ENCODE assay signal across 35 cellular contexts in genomic region chr11:12445001-12445400, GRCh38.
"Had no signal": no experiment of that assay in that cellular context is flagged by ENCODE, and none has a peak within 500 bp of the region (broad histone marks: within the 10 kb centered on the region; RNA-seq: fewer than 3 reads in every experiment).

No MANE protein-coding gene starts in this region.

- H3K4me1 Mint-ChIP-seq: activated B cell treated with CpG ODN at 0.5 μM for 24 hours; activated CD4-positive, alpha-beta T cell treated with anti-CD3 and anti-CD28 coated beads, Interleukin-2, amount 10 ng/mL, durations not matched to agents 24 days and 14 days; activated naive CD8-positive, alpha-beta T cell treated with anti-CD3 and anti-CD28 coated beads for 36 hours; activated T-helper 17 cell treated with anti-CD3 and anti-CD28 coated beads, Interleukin-2, amount 50 U/mL, for 72 hours had no signal

- H3K9me3 Mint-ChIP-seq: activated B cell treated with CpG ODN at 0.5 μM for 24 hours; activated CD4-positive, alpha-beta memory T cell treated with anti-CD3 and anti-CD28 coated beads for 36 hours; activated CD4-positive, alpha-beta T cell treated with anti-CD3 and anti-CD28 coated beads, Interleukin-2, amount 10 ng/mL, durations not matched to agents 24 days and 14 days; activated CD8-positive, alpha-beta T cell treated with anti-CD3 and anti-CD28 coated beads for 36 hours; activated naive CD4-positive, alpha-beta T cell treated with anti-CD3 and anti-CD28 coated beads for 36 hours; activated naive CD4-positive, alpha-beta T cell treated with anti-CD3 and anti-CD28 coated beads, Interleukin-2, amount 50 U/mL, for 72 hours; activated naive CD8-positive, alpha-beta T cell treated with anti-CD3 and anti-CD28 coated beads for 36 hours; activated T-cell treated with anti-CD3 and anti-CD28 coated beads, Interleukin-2, amount 50 U/mL, for 4 hours; activated T-helper 1 cell treated with anti-CD3 and anti-CD28 coated beads, Interleukin-12 subunit alpha, Interleukin-12 subunit beta, Interleukin-2, Interleukin-4 antibody, amounts not matched to agents 30 ng/mL and 10 ng/mL and 1 ng/mL, durations not matched to agents 14 hours and 24 hours and 36 hours; T-helper 1 cell treated with Interleukin-12 subunit alpha and Interleukin-12 subunit beta and Interleukin-4 antibody, amounts not matched to agents 30 μg/mL and 1 μg/mL, for 36 hours; T-helper 2 cell treated with Interferon-gamma antibody and Interleukin-4, amounts not matched to agents 5 μg/mL and 100 μg/mL, for 36 hours had no signal

- H3K27ac ChIP-seq: adrenal gland, body of pancreas, brain microvascular endothelial cell, breast epithelium, VCaP had no signal

- DNase-seq: activated B cell treated with CpG ODN at 0.5 μM for 24 hours; activated CD4-positive, alpha-beta memory T cell treated with anti-CD3 and anti-CD28 coated beads for 36 hours; activated CD4-positive, alpha-beta T cell treated with anti-CD3 and anti-CD28 coated beads for 4 hours; activated CD4-positive, alpha-beta T cell treated with anti-CD3 and anti-CD28 coated beads, Interleukin-2, amount 10 ng/mL, durations not matched to agents 24 days and 14 days; activated CD4-positive, alpha-beta T cell treated with anti-CD3 and anti-CD28 coated beads, Interleukin-2, amount 50 U/mL, for 1 hour; activated CD4-positive, alpha-beta T cell treated with anti-CD3 and anti-CD28 coated beads, Interleukin-2, amount 50 U/mL, for 4 hours; activated CD4-positive, CD25-positive, alpha-beta regulatory T cell treated with anti-CD3 and anti-CD28 coated beads, Interleukin-2, amount 50 U/mL, for 72 hours; activated CD8-positive, alpha-beta memory T cell treated with anti-CD3 and anti-CD28 coated beads, Interleukin-2, amount 50 U/mL, for 4 hours; activated CD8-positive, alpha-beta T cell treated with anti-CD3 and anti-CD28 coated beads for 36 hours; activated effector memory CD4-positive, alpha-beta T cell treated with anti-CD3 and anti-CD28 coated beads, Interleukin-2, amount 50 U/mL, for 16 hours; activated gamma-delta T cell treated with Interleukin-2 at 50 U/mL for 16 hours; activated naive CD4-positive, alpha-beta T cell; activated naive CD4-positive, alpha-beta T cell treated with anti-CD3 and anti-CD28 coated beads for 36 hours; activated naive CD4-positive, alpha-beta T cell treated with anti-CD3 and anti-CD28 coated beads, Interleukin-2, amount 50 U/mL, for 16 hours; activated naive CD8-positive, alpha-beta T cell treated with anti-CD3 and anti-CD28 coated beads for 36 hours; activated T-cell treated with anti-CD3 and anti-CD28 coated beads for 4 hours; activated T-cell treated with anti-CD3 and anti-CD28 coated beads, Interleukin-2, amount 50 U/mL, for 1 hour; activated T-cell treated with anti-CD3 and anti-CD28 coated beads, Interleukin-2, amount 50 U/mL, for 4 hours; activated T-cell treated with anti-CD3 and anti-CD28 coated beads, Interleukin-2, amount 50 U/mL, for 72 hours; adrenal gland; amniotic stem cell; aorta; body of pancreas; brain microvascular endothelial cell; central memory CD4-positive, alpha-beta T cell; T-helper 1 cell; T-helper 2 cell; T-helper 9 cell had no signal

- H3K27me3 Mint-ChIP-seq: activated CD4-positive, alpha-beta memory T cell treated with anti-CD3 and anti-CD28 coated beads for 36 hours; activated CD4-positive, alpha-beta T cell treated with anti-CD3 and anti-CD28 coated beads, Interleukin-2, amount 10 ng/mL, durations not matched to agents 24 days and 14 days; activated naive CD8-positive, alpha-beta T cell treated with anti-CD3 and anti-CD28 coated beads for 36 hours had no signal

- H3K4me3 Mint-ChIP-seq: activated B cell treated with CpG ODN at 0.5 μM for 24 hours; activated CD4-positive, alpha-beta memory T cell treated with anti-CD3 and anti-CD28 coated beads for 36 hours; activated CD4-positive, alpha-beta T cell treated with anti-CD3 and anti-CD28 coated beads, Interleukin-2, amount 10 ng/mL, durations not matched to agents 24 days and 14 days; activated CD8-positive, alpha-beta T cell treated with anti-CD3 and anti-CD28 coated beads for 36 hours; activated naive CD4-positive, alpha-beta T cell treated with anti-CD3 and anti-CD28 coated beads for 36 hours; activated naive CD8-positive, alpha-beta T cell treated with anti-CD3 and anti-CD28 coated beads for 36 hours; activated T-cell treated with anti-CD3 and anti-CD28 coated beads, Interleukin-2, amount 50 U/mL, for 4 hours; activated T-cell treated with anti-CD3 and anti-CD28 coated beads, Interleukin-2, amount 50 U/mL, for 72 hours; activated T-helper 1 cell treated with anti-CD3 and anti-CD28 coated beads, Interleukin-12 subunit alpha, Interleukin-12 subunit beta, Interleukin-2, Interleukin-4 antibody, amounts not matched to agents 30 ng/mL and 10 ng/mL and 1 ng/mL, durations not matched to agents 14 hours and 24 hours and 36 hours; activated T-helper 17 cell treated with anti-CD3 and anti-CD28 coated beads, Interleukin-2, amount 50 U/mL, for 72 hours; T-helper 1 cell treated with Interleukin-12 subunit alpha and Interleukin-12 subunit beta and Interleukin-4 antibody, amounts not matched to agents 30 μg/mL and 1 μg/mL, for 36 hours; T-helper 2 cell treated with Interferon-gamma antibody and Interleukin-4, amounts not matched to agents 5 μg/mL and 100 μg/mL, for 36 hours had no signal

- H3K27ac Mint-ChIP-seq: activated B cell treated with CpG ODN at 0.5 μM for 24 hours; activated CD4-positive, alpha-beta memory T cell treated with anti-CD3 and anti-CD28 coated beads for 36 hours; activated CD4-positive, alpha-beta T cell treated with anti-CD3 and anti-CD28 coated beads, Interleukin-2, amount 10 ng/mL, durations not matched to agents 24 days and 14 days; activated CD8-positive, alpha-beta T cell treated with anti-CD3 and anti-CD28 coated beads for 36 hours; activated naive CD4-positive, alpha-beta T cell treated with anti-CD3 and anti-CD28 coated beads for 36 hours; activated naive CD4-positive, alpha-beta T cell treated with anti-CD3 and anti-CD28 coated beads, Interleukin-2, amount 50 U/mL, for 72 hours; activated naive CD8-positive, alpha-beta T cell treated with anti-CD3 and anti-CD28 coated beads for 36 hours; activated T-cell treated with anti-CD3 and anti-CD28 coated beads, Interleukin-2, amount 50 U/mL, for 72 hours; activated T-helper 1 cell treated with anti-CD3 and anti-CD28 coated beads, Interleukin-12 subunit alpha, Interleukin-12 subunit beta, Interleukin-2, Interleukin-4 antibody, amounts not matched to agents 30 ng/mL and 10 ng/mL and 1 ng/mL, durations not matched to agents 14 hours and 24 hours and 36 hours; activated T-helper 17 cell treated with anti-CD3 and anti-CD28 coated beads, Interleukin-2, amount 50 U/mL, for 72 hours; T-helper 1 cell treated with Interleukin-12 subunit alpha and Interleukin-12 subunit beta and Interleukin-4 antibody, amounts not matched to agents 30 μg/mL and 1 μg/mL, for 36 hours; T-helper 2 cell treated with Interferon-gamma antibody and Interleukin-4, amounts not matched to agents 5 μg/mL and 100 μg/mL, for 36 hours had no signal

- H3K36me3 Mint-ChIP-seq: activated CD4-positive, alpha-beta memory T cell treated with anti-CD3 and anti-CD28 coated beads for 36 hours; activated naive CD4-positive, alpha-beta T cell treated with anti-CD3 and anti-CD28 coated beads, Interleukin-2, amount 50 U/mL, for 72 hours; activated naive CD8-positive, alpha-beta T cell treated with anti-CD3 and anti-CD28 coated beads for 36 hours had no signal

- H3K27me3 ChIP-seq: adrenal gland, body of pancreas, brain microvascular endothelial cell, breast epithelium had no signal

- H3K36me3 ChIP-seq: adrenal gland, brain microvascular endothelial cell, breast epithelium had no signal

- H3K4me3 ChIP-seq: adrenal gland, body of pancreas, breast epithelium had no signal

- H3K4me1 ChIP-seq: breast epithelium had no signal

- ATAC-seq: activated CD8-positive, alpha-beta T cell treated with anti-CD3 and anti-CD28 coated beads for 36 hours; activated naive CD4-positive, alpha-beta T cell treated with anti-CD3 and anti-CD28 coated beads, Interleukin-2, amount 50 U/mL, for 72 hours; activated T-cell treated with anti-CD3 and anti-CD28 coated beads, Interleukin-2, amount 50 U/mL, for 4 hours; activated T-cell treated with anti-CD3 and anti-CD28 coated beads, Interleukin-2, amount 50 U/mL, for 72 hours; activated T-helper 17 cell treated with anti-CD3 and anti-CD28 coated beads, Interleukin-2, amount 50 U/mL, for 72 hours; body of pancreas had no signal

- H3K9me3 ChIP-seq: adrenal gland, body of pancreas, breast epithelium had no signal
